In genomic region chr11:35298369-35298768, GRCh38 we compare ENCODE assay signal across 32 cellular contexts.
"Had no signal": no experiment of that assay in that cellular context is flagged by ENCODE, and none has a peak within 500 bp of the region (broad histone marks: within the 10 kb centered on the region; RNA-seq: fewer than 3 reads in every experiment).

No MANE protein-coding gene starts in this region.

- H3K27me3 ChIP-seq: adrenal gland, body of pancreas, foreskin keratinocyte, gastrocnemius medialis, heart left ventricle had no signal

- H3K36me3 ChIP-seq: adrenal gland, esophagus squamous epithelium, gastrocnemius medialis, heart left ventricle had no signal

- H3K9me3 Mint-ChIP-seq: activated B cell treated with CpG ODN at 0.5 μM for 24 hours; activated CD4-positive, alpha-beta memory T cell treated with anti-CD3 and anti-CD28 coated beads for 36 hours; activated naive CD4-positive, alpha-beta T cell treated with anti-CD3 and anti-CD28 coated beads for 36 hours; activated naive CD4-positive, alpha-beta T cell treated with anti-CD3 and anti-CD28 coated beads, Interleukin-2, amount 50 U/mL, for 24 hours; activated naive CD8-positive, alpha-beta T cell treated with anti-CD3 and anti-CD28 coated beads for 36 hours; activated naive CD8-positive, alpha-beta T cell treated with anti-CD3 and anti-CD28 coated beads, Interleukin-2, amount 50 U/mL, for 24 hours; activated T-helper 1 cell treated with anti-CD3 and anti-CD28 coated beads, Interleukin-12 subunit alpha, Interleukin-12 subunit beta, Interleukin-2, Interleukin-4 antibody, amounts not matched to agents 30 ng/mL and 10 ng/mL and 1 ng/mL, durations not matched to agents 14 hours and 24 hours and 36 hours; activated T-helper 2 cell treated with anti-CD3 and anti-CD28 coated beads, Interferon-gamma antibody, Interleukin-2, Interleukin-4, amounts not matched to agents 10 μg/mL and 5 μg/mL and 100 μg/mL, durations not matched to agents 14 hours and 24 hours and 36 hours had no signal

- H3K27ac ChIP-seq: adrenal gland, body of pancreas, epithelial cell of prostate, esophagus squamous epithelium, foreskin keratinocyte, gastrocnemius medialis, heart left ventricle, WERI-Rb-1 had no signal

- ATAC-seq: activated CD4-positive, CD25-positive, alpha-beta regulatory T cell treated with anti-CD3 and anti-CD28 coated beads, Interleukin-2, amount 50 U/mL, for 24 hours; activated CD8-positive, alpha-beta memory T cell treated with anti-CD3 and anti-CD28 coated beads, Interleukin-2, amount 10 ng/mL, durations not matched to agents 7 days and 5 days; activated CD8-positive, alpha-beta T cell treated with anti-CD3 and anti-CD28 coated beads, Interleukin-2, amount 10 ng/mL, durations not matched to agents 7 days and 5 days; activated naive CD8-positive, alpha-beta T cell treated with anti-CD3 and anti-CD28 coated beads, Interleukin-2, amount 50 U/mL, for 24 hours; body of pancreas; foreskin keratinocyte; gastrocnemius medialis; heart left ventricle; T-helper 17 cell had no signal

- H3K36me3 Mint-ChIP-seq: activated CD4-positive, alpha-beta memory T cell treated with anti-CD3 and anti-CD28 coated beads for 36 hours; activated naive CD4-positive, alpha-beta T cell treated with anti-CD3 and anti-CD28 coated beads, Interleukin-2, amount 50 U/mL, for 24 hours had no signal

- H3K4me3 Mint-ChIP-seq: activated B cell treated with CpG ODN at 0.5 μM for 24 hours; activated CD4-positive, alpha-beta memory T cell treated with anti-CD3 and anti-CD28 coated beads for 36 hours; activated CD8-positive, alpha-beta memory T cell treated with anti-CD3 and anti-CD28 coated beads, Interleukin-2, amount 10 ng/mL, durations not matched to agents 7 days and 5 days; activated CD8-positive, alpha-beta T cell treated with anti-CD3 and anti-CD28 coated beads, Interleukin-2, amount 10 ng/mL, durations not matched to agents 7 days and 5 days; activated naive CD4-positive, alpha-beta T cell treated with anti-CD3 and anti-CD28 coated beads for 36 hours; activated naive CD4-positive, alpha-beta T cell treated with anti-CD3 and anti-CD28 coated beads, Interleukin-2, amount 50 U/mL, for 24 hours; activated naive CD8-positive, alpha-beta T cell treated with anti-CD3 and anti-CD28 coated beads for 36 hours; activated naive CD8-positive, alpha-beta T cell treated with anti-CD3 and anti-CD28 coated beads, Interleukin-2, amount 50 U/mL, for 24 hours; activated T-helper 1 cell treated with anti-CD3 and anti-CD28 coated beads, Interleukin-12 subunit alpha, Interleukin-12 subunit beta, Interleukin-2, Interleukin-4 antibody, amounts not matched to agents 30 ng/mL and 10 ng/mL and 1 ng/mL, durations not matched to agents 14 hours and 24 hours and 36 hours; T-helper 17 cell had no signal

- H3K27me3 Mint-ChIP-seq: activated B cell treated with CpG ODN at 0.5 μM for 24 hours; activated naive CD4-positive, alpha-beta T cell treated with anti-CD3 and anti-CD28 coated beads, Interleukin-2, amount 50 U/mL, for 24 hours had no signal

- H3K9me3 ChIP-seq: adrenal gland, body of pancreas, esophagus squamous epithelium, gastrocnemius medialis, heart left ventricle had no signal

- H3K4me1 Mint-ChIP-seq: T-helper 17 cell had no signal

- H3K4me1 ChIP-seq: adrenal gland, foreskin keratinocyte, gastrocnemius medialis had no signal

- DNase-seq: activated B cell treated with CpG ODN at 0.5 μM for 24 hours; activated CD4-positive, alpha-beta memory T cell treated with anti-CD3 and anti-CD28 coated beads for 36 hours; activated CD4-positive, alpha-beta T cell treated with anti-CD3 and anti-CD28 coated beads for 48 hours; activated CD8-positive, alpha-beta memory T cell treated with anti-CD3 and anti-CD28 coated beads, Interleukin-2, amount 10 ng/mL, durations not matched to agents 7 days and 5 days; activated CD8-positive, alpha-beta memory T cell treated with anti-CD3 and anti-CD28 coated beads, Interleukin-2, amount 50 U/mL, for 4 hours; activated CD8-positive, alpha-beta T cell treated with anti-CD3 and anti-CD28 coated beads, Interleukin-2, amount 10 ng/mL, durations not matched to agents 7 days and 5 days; activated effector memory CD4-positive, alpha-beta T cell treated with anti-CD3 and anti-CD28 coated beads, Interleukin-2, amount 50 U/mL, for 16 hours; activated naive CD4-positive, alpha-beta T cell treated with anti-CD3 and anti-CD28 coated beads for 36 hours; activated naive CD8-positive, alpha-beta T cell treated with anti-CD3 and anti-CD28 coated beads for 36 hours; activated naive CD8-positive, alpha-beta T cell treated with anti-CD3 and anti-CD28 coated beads, Interleukin-2, amount 50 U/mL, for 24 hours; activated T-cell treated with anti-CD3 and anti-CD28 coated beads, Interleukin-2, amount 50 U/mL, for 1 hour; activated T-cell treated with anti-CD3 and anti-CD28 coated beads, Interleukin-2, amount 50 U/mL, for 48 hours; adrenal gland; amygdala; aorta; body of pancreas; caudate nucleus; cortex of kidney; effector CD8-positive, alpha-beta T cell; esophagus squamous epithelium; foreskin keratinocyte; gastrocnemius medialis; glutamatergic neuron; heart left ventricle; T-helper 1 cell; T-helper 17 cell; WERI-Rb-1 had no signal

- H3K4me3 ChIP-seq: adrenal gland, body of pancreas, esophagus squamous epithelium, gastrocnemius medialis, heart left ventricle had no signal

- H3K27ac Mint-ChIP-seq: activated B cell treated with CpG ODN at 0.5 μM for 24 hours; activated CD4-positive, alpha-beta memory T cell treated with anti-CD3 and anti-CD28 coated beads for 36 hours; activated CD8-positive, alpha-beta memory T cell treated with anti-CD3 and anti-CD28 coated beads, Interleukin-2, amount 10 ng/mL, durations not matched to agents 7 days and 5 days; activated CD8-positive, alpha-beta T cell treated with anti-CD3 and anti-CD28 coated beads, Interleukin-2, amount 10 ng/mL, durations not matched to agents 7 days and 5 days; activated naive CD4-positive, alpha-beta T cell treated with anti-CD3 and anti-CD28 coated beads for 36 hours; activated naive CD4-positive, alpha-beta T cell treated with anti-CD3 and anti-CD28 coated beads, Interleukin-2, amount 50 U/mL, for 24 hours; activated naive CD8-positive, alpha-beta T cell treated with anti-CD3 and anti-CD28 coated beads for 36 hours; activated naive CD8-positive, alpha-beta T cell treated with anti-CD3 and anti-CD28 coated beads, Interleukin-2, amount 50 U/mL, for 24 hours; activated T-helper 1 cell treated with anti-CD3 and anti-CD28 coated beads, Interleukin-12 subunit alpha, Interleukin-12 subunit beta, Interleukin-2, Interleukin-4 antibody, amounts not matched to agents 30 ng/mL and 10 ng/mL and 1 ng/mL, durations not matched to agents 14 hours and 24 hours and 36 hours; activated T-helper 2 cell treated with anti-CD3 and anti-CD28 coated beads, Interferon-gamma antibody, Interleukin-2, Interleukin-4, amounts not matched to agents 10 μg/mL and 5 μg/mL and 100 μg/mL, durations not matched to agents 14 hours and 24 hours and 36 hours; T-helper 17 cell had no signal
